Comparison of ENCODE assay signal across 9 cellular contexts in genomic region chr14:57182760-57183503, GRCh38.
DNase-seq lines count a peak whose midpoint lies in the region; ATAC-seq and TF ChIP-seq lines count a peak whose summit lies in the region.
"Had no signal": no experiment of that assay in that cellular context is flagged by ENCODE, and none has a peak within 500 bp of the region (broad histone marks: within the 10 kb centered on the region; RNA-seq: fewer than 3 reads in every experiment).

No MANE protein-coding gene starts in this region.

- no peak overlapping the region for H3K27ac Mint-ChIP-seq in stimulated activated naive CD8-positive, alpha-beta T cell treated with anti-CD3 and anti-CD28 coated beads, Interleukin-15, amount 100 ng/mL, for 72 hours
- H3K27ac Mint-ChIP-seq: T-helper 1 cell treated with Interleukin-12 subunit alpha and Interleukin-12 subunit beta and Interleukin-4 antibody, amounts not matched to agents 30 μg/mL and 1 μg/mL, for 36 hours had no signal

- DNase-seq in stimulated activated naive CD8-positive, alpha-beta T cell treated with anti-CD3 and anti-CD28 coated beads, Interleukin-15, amount 100 ng/mL, for 72 hours: no peak
- no peak for DNase-seq in stimulated activated naive CD8-positive, alpha-beta T cell treated with anti-CD3 and anti-CD28 coated beads, Interleukin-15, Interleukin-2, amounts not matched to agents 100 U/mL and 50 U/mL, for 24 hours
- peak; percentile 43 for DNase-seq in NCI-H460 (ENCODE audit: extremely low read depth, low read depth)
- DNase-seq in epithelial cell of proximal tubule (ENCODE audit: low read depth): no peak
- no peak for DNase-seq in occipital lobe (lab: John Stamatoyannopoulos, UW)

- H3K4me1 Mint-ChIP-seq in stimulated activated naive CD8-positive, alpha-beta T cell treated with anti-CD3 and anti-CD28 coated beads, Interleukin-15, amount 100 ng/mL, for 72 hours: no peaks in the 10 kb centered on the region

- H3K9me3 Mint-ChIP-seq in stimulated activated naive CD8-positive, alpha-beta T cell treated with anti-CD3 and anti-CD28 coated beads, Interleukin-15, amount 100 ng/mL, for 72 hours: no peaks in the 10 kb centered on the region
- H3K9me3 Mint-ChIP-seq: T-helper 1 cell treated with Interleukin-12 subunit alpha and Interleukin-12 subunit beta and Interleukin-4 antibody, amounts not matched to agents 30 μg/mL and 1 μg/mL, for 36 hours had no signal

- H3K27me3 Mint-ChIP-seq in stimulated activated naive CD8-positive, alpha-beta T cell treated with anti-CD3 and anti-CD28 coated beads, Interleukin-15, amount 100 ng/mL, for 72 hours: peaks cover 59% of the 10 kb centered on the region

- H3K4me3 Mint-ChIP-seq in stimulated activated naive CD8-positive, alpha-beta T cell treated with anti-CD3 and anti-CD28 coated beads, Interleukin-15, amount 100 ng/mL, for 72 hours: no peak overlapping the region
- H3K4me3 Mint-ChIP-seq: T-helper 1 cell treated with Interleukin-12 subunit alpha and Interleukin-12 subunit beta and Interleukin-4 antibody, amounts not matched to agents 30 μg/mL and 1 μg/mL, for 36 hours had no signal

- no peak overlapping the region for H3K4me3 ChIP-seq in epithelial cell of proximal tubule (ENCODE audit: low read depth, low read length)

- ATAC-seq in stimulated activated naive CD8-positive, alpha-beta T cell treated with anti-CD3 and anti-CD28 coated beads, Interleukin-15, amount 100 ng/mL, for 72 hours: peak; percentile 49
- ATAC-seq in stimulated activated naive CD8-positive, alpha-beta T cell treated with anti-CD3 and anti-CD28 coated beads, Interleukin-15, Interleukin-2, amounts not matched to agents 100 U/mL and 50 U/mL, for 24 hours: no peak
- ATAC-seq in GM21423 (IDR thresholded peaks at IDR 0.05; ENCODE audit: unreplicated experiment): no peak
- ATAC-seq in HG02588 (IDR thresholded peaks at IDR 0.05; ENCODE audit: unreplicated experiment): no peak
- no peak for ATAC-seq in HG03439 (IDR thresholded peaks at IDR 0.05; ENCODE audit: unreplicated experiment)

- peak; percentile 73 for TF ChIP-seq CTCF in epithelial cell of proximal tubule (conservative IDR thresholded peaks at IDR 0.05; ENCODE audit: low read depth, low read length)
